Comparison of ENCODE assay signal across 3 cellular contexts in the genomic region with DNA sequence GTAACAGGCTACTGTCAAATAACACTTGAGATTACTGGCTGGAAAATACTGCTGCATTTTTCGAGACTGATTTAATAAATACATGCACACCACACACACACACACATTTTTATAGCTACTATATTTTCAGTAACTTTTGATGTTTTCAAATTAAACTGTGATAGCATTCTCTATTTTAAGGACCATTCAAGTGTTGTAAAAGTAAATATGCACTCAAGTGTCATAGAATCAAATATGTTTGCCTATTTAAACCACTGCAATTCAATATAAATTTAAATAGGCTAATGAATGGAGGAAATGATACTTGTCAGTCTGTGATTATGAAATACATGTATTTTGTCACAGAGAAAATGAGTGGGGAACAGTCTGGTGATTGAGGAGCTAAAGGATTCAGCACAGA.
"Had no signal": no experiment of that assay in that cellular context is flagged by ENCODE, and none has a peak within 500 bp of the region (broad histone marks: within the 10 kb centered on the region; RNA-seq: fewer than 3 reads in every experiment).

No MANE protein-coding gene starts in this region.

- DNase-seq: GDM1, GF-D8 had no signal

- ATAC-seq: GM12878 had no signal

- H3K4me3 ChIP-seq: GM12878 had no signal
